ENCODE assay signal across 1 cellular context in genomic region chr11:114279778-114280532, GRCh38.
TF ChIP-seq lines count a peak whose summit lies in the region.

No MANE protein-coding gene starts in this region.

TF ChIP-seq in HCT116, 20 proteins besides CTCF, POLR2A, EP300 and RAD21 (continued from another document):
- no peak for TF ChIP-seq ZNF274 (IDR thresholded peaks at IDR 0.05; ENCODE audit: low read depth, low read length)
TF ChIP-seq in HCT116: peak in this region for 0.
